ENCODE assay signal across 23 cellular contexts in genomic region chr12:19144985-19145384, GRCh38. TPM values are rescaled to one million over a fixed set of nuclear protein-coding genes. Genes with fewer than 3 reads are reported as not detected.
DNase-seq lines count a peak whose midpoint lies in the region; ATAC-seq, FAIRE-seq and TF ChIP-seq lines count a peak whose summit lies in the region.
"Had no signal": no experiment of that assay in that cellular context is flagged by ENCODE, and none has a peak within 500 bp of the region (broad histone marks: within the 10 kb centered on the region; RNA-seq: fewer than 3 reads in every experiment).

No MANE protein-coding gene starts in this region.

- BruUV-seq in Calu3 (replicated peaks; lab: Mats Ljungman, UMichigan) = no TSS peak

- H3K79me2 ChIP-seq in hepatocyte = peaks cover 88% of the 10 kb centered on the region

- no peaks in the 10 kb centered on the region for H3K9me3 Mint-ChIP-seq in Calu3 (ENCODE audit: low read depth, unreplicated experiment)

- 61% methylated on average over 2 of the region's 2 CpGs for WGBS in hepatocyte (ENCODE audit: low lambda C conversion rate, missing lambda C conversion rate)
- 7 to 15% methylated on average over 2 of the region's 2 CpGs for WGBS in pancreas, 2 donors

- intact Hi-C loops in Calu3 (cut with micrococcal nuclease; ENCODE audit: unreplicated experiment) = no loop called here
- intact Hi-C loops in pancreas (cut with DNase I) = no loop called here

- H3K27ac Mint-ChIP-seq in Calu3 (ENCODE audit: unreplicated experiment) = peak overlapping the region; percentile 35
- H3K27ac Mint-ChIP-seq: CD4-positive, CD25-positive, alpha-beta regulatory T cell had no signal

- H3K4me1 Mint-ChIP-seq in Calu3 (ENCODE audit: low read depth, unreplicated experiment) = peaks cover 27% of the 10 kb centered on the region
- H3K4me1 Mint-ChIP-seq: CD4-positive, CD25-positive, alpha-beta regulatory T cell had no signal

- no peaks in the 10 kb centered on the region for H3K9me3 ChIP-seq in hepatocyte (ENCODE audit: low read depth)
- H3K9me3 ChIP-seq in pancreas = no peaks in the 10 kb centered on the region
- H3K9me3 ChIP-seq: A549, SK-N-SH had no signal

- H3K4me1 ChIP-seq in hepatocyte (ENCODE audit: insufficient read depth) = no peaks in the 10 kb centered on the region
- peaks cover 0 to 13% (median 0%) of the 10 kb centered on the region in 3 donors for H3K4me1 ChIP-seq in pancreas
- H3K4me1 ChIP-seq: A549 had no signal

- H4K20me1 ChIP-seq in hepatocyte (ENCODE audit: insufficient read depth, poor library complexity, severe bottlenecking) = no peaks in the 10 kb centered on the region

- H3K27me3 Mint-ChIP-seq in Calu3 (ENCODE audit: unreplicated experiment) = no peaks in the 10 kb centered on the region
- H3K27me3 Mint-ChIP-seq: CD4-positive, CD25-positive, alpha-beta regulatory T cell had no signal

- no peaks in the 10 kb centered on the region for H3K36me3 Mint-ChIP-seq in Calu3 (ENCODE audit: insufficient read depth, unreplicated experiment)
- H3K36me3 Mint-ChIP-seq: CD4-positive, CD25-positive, alpha-beta regulatory T cell had no signal

- H3K4me3 ChIP-seq in hepatocyte = no peak overlapping the region
- no peak overlapping the region for H3K4me3 ChIP-seq in pancreas
- H3K4me3 ChIP-seq: A549 had no signal

- H3K27ac ChIP-seq in hepatocyte = no peak overlapping the region
- no peak overlapping the region for H3K27ac ChIP-seq in pancreas
- H3K27ac ChIP-seq: A549, RWPE1 had no signal

- H2AFZ ChIP-seq in hepatocyte = no peak overlapping the region

- H3K27me3 ChIP-seq in hepatocyte = no peaks in the 10 kb centered on the region
- H3K27me3 ChIP-seq in pancreas = no peaks in the 10 kb centered on the region

- CTCF ChIA-PET in Calu3 (lab: Charles Lee) = no interaction called here

- TF ChIP-seq CTCF in Calu3 (IDR thresholded peaks at IDR 0.05; ENCODE audit: unreplicated experiment) (no peak), hepatocyte (IDR thresholded peaks at IDR 0.05; ENCODE audit: poor library complexity) (no peak), pancreas (IDR thresholded peaks at IDR 0.05) (no peak), D721Med (IDR thresholded peaks at IDR 0.05; ENCODE audit: insufficient read depth, missing control alignments) (no peak)

- no peaks in the 10 kb centered on the region for H3K36me3 ChIP-seq in hepatocyte (replicated peaks; ENCODE audit: insufficient read depth, low read depth)
- H3K36me3 ChIP-seq in pancreas = no peaks in the 10 kb centered on the region

- FAIRE-seq in pancreas (lab: Jason Lieb, UNC) = peak; percentile 9
- no peak for FAIRE-seq in D721Med (lab: Jason Lieb, UNC)
- FAIRE-seq: A549, G401.6, GM12892 had no signal

- no peaks in the 10 kb centered on the region for H3K9me2 ChIP-seq in hepatocyte (replicated peaks; ENCODE audit: insufficient read depth)
- H3K9me2 ChIP-seq: SK-N-SH had no signal

- peak in 3 of 4 donors; percentile 36 to 57 (median 44) for ATAC-seq in pancreas
- no peak for ATAC-seq in HG03045 (IDR thresholded peaks at IDR 0.05; ENCODE audit: unreplicated experiment)
- ATAC-seq: A549 had no signal

- no peak overlapping the region for H3K4me2 ChIP-seq in hepatocyte
- H3K4me2 ChIP-seq: A549, SK-N-SH had no signal

- peak overlapping the region; percentile 6 for H3K4me3 Mint-ChIP-seq in Calu3 (ENCODE audit: low read depth, unreplicated experiment)
- H3K4me3 Mint-ChIP-seq: CD4-positive, CD25-positive, alpha-beta regulatory T cell had no signal

- no peak for DNase-seq in Calu3
- peak; percentile 27 for DNase-seq in HuH-7 (ENCODE audit: low spot score)
- DNase-seq in hepatocyte (ENCODE audit: low spot score) = peak; percentile 49
- no peak for DNase-seq in pancreas
- no peak for DNase-seq in HK-2 (ENCODE audit: unreplicated experiment)
- no peak for DNase-seq in D721Med (ENCODE audit: insufficient read length, low spot score)
- DNase-seq: CD4-positive, CD25-positive, alpha-beta regulatory T cell; GOT3; IMR-90; MV-4-11; NCI-H1105 treated with DMSO at 0.1 percent for 48 hours; NCI-H2029 treated with DMSO at 0.1 percent for 48 hours; NCI-H226; NCI-H510A treated with DMSO at 0.1 percent for 48 hours; NCI-H774; NK-92 treated with Interleukin-12 subunit alpha and Interleukin-12 subunit beta, amount 100 ng/mL, for 24 hours; SIG-M5; SK-N-SH had no signal

RNA-seq across cellular contexts. Expression of gene PLEKHA5, which starts 15.5 kb away (rescaled TPM):
- 49.2 and 57.9 TPM in 2 replicates for total RNA-seq in Calu3 (2022)
- total RNA-seq in hepatocyte = 39.6 and 39.7 TPM in 2 replicates
- 32.2 and 39.3 TPM in 2 replicates for polyA plus RNA-seq in hepatocyte
- total RNA-seq in pancreas = 10 to 100 TPM; 16.7 to 26.4 (median 18.2) TPM
- polyA plus RNA-seq in pancreas = 10 to 100 TPM; 10.3 to 14.7 TPM

Comparison
In these comparisons a context has a peak if more than half of its experiments do, and no peak if none do; other contexts are left out.
1. DNase-seq: peak in HuH-7 (single experiment) and hepatocyte (single experiment); none in Calu3 (single experiment), pancreas (0 of 6), HK-2 (single experiment) and D721Med (single experiment).